Comparison of ENCODE assay signal across 15 cellular contexts in the genomic region with DNA sequence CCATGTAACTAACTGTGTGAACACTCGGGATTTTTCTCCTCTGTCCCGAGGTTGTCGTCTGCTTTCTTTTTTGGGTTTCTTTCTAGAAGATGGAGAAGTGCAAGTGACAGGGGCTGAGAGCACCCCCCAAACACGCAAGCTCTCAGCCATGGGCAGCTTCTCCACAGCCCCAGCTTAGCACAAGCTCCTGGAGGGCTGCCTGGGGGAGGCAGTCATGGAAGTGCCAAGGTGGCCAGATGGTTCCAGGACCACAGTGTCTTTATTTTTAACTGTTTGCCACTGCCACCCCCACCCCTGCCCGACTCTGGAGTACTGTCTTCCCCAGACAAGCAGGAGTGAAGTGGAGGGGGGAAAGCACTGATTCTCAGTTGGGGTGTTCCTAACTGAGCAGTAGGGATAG. TPM values are rescaled to one million over a fixed set of nuclear protein-coding genes. Genes with fewer than 3 reads are reported as not detected.
DNase-seq lines count a peak whose midpoint lies in the region; ATAC-seq and TF ChIP-seq lines count a peak whose summit lies in the region.
"Had no signal": no experiment of that assay in that cellular context is flagged by ENCODE, and none has a peak within 500 bp of the region (broad histone marks: within the 10 kb centered on the region; RNA-seq: fewer than 3 reads in every experiment).

No MANE protein-coding gene starts in this region.

- no peak overlapping the region for H3K4me3 ChIP-seq in WERI-Rb-1 (ENCODE audit: low read depth, low read length)
- peak overlapping the region; percentile 4 for H3K4me3 ChIP-seq in fibroblast of pulmonary artery (replicated peaks; ENCODE audit: low read depth, low read length)
- H3K4me3 ChIP-seq in upper lobe of left lung: no peak overlapping the region
- H3K4me3 ChIP-seq: SJCRH30 had no signal

- H3K4me3 Mint-ChIP-seq in osteocyte (ENCODE audit: unreplicated experiment): no peak overlapping the region
- H3K4me3 Mint-ChIP-seq: activated naive CD4-positive, alpha-beta T cell treated with anti-CD3 and anti-CD28 coated beads, Interleukin-2, amount 10 ng/mL, durations not matched to agents 7 days and 5 days; CD4-positive, alpha-beta memory T cell; central memory CD8-positive, alpha-beta T cell had no signal

- H3K4me1 ChIP-seq in upper lobe of left lung: no peaks in the 10 kb centered on the region
- H3K4me1 ChIP-seq: SJCRH30 had no signal

- ATAC-seq in upper lobe of left lung (ENCODE audit: low FRiP score in 2 of 2) (peak in 1 of 2 donors; percentile 10), HG03457 (IDR thresholded peaks at IDR 0.05; ENCODE audit: unreplicated experiment) (no peak)

- no peak for TF ChIP-seq POLR2A in upper lobe of left lung (IDR thresholded peaks at IDR 0.05)

- H3K9me3 ChIP-seq in WERI-Rb-1 (ENCODE audit: severe bottlenecking): no peaks in the 10 kb centered on the region
- H3K9me3 ChIP-seq in upper lobe of left lung: no peaks in the 10 kb centered on the region
- H3K9me3 ChIP-seq: SJCRH30 had no signal

- WGBS in upper lobe of left lung, 2 donors: 81 to 86% methylated on average over 5 of the region's 5 CpGs

- no peaks in the 10 kb centered on the region for H3K27me3 Mint-ChIP-seq in osteocyte (ENCODE audit: unreplicated experiment)
- H3K27me3 Mint-ChIP-seq: activated naive CD4-positive, alpha-beta T cell treated with anti-CD3 and anti-CD28 coated beads, Interleukin-2, amount 10 ng/mL, durations not matched to agents 7 days and 5 days; CD4-positive, alpha-beta memory T cell; central memory CD8-positive, alpha-beta T cell had no signal

- TF ChIP-seq EP300 in upper lobe of left lung (IDR thresholded peaks at IDR 0.05): no peak

- H3K27me3 ChIP-seq in WERI-Rb-1 (ENCODE audit: insufficient read depth, low read depth, severe bottlenecking): no peaks in the 10 kb centered on the region
- no peaks in the 10 kb centered on the region for H3K27me3 ChIP-seq in upper lobe of left lung
- H3K27me3 ChIP-seq: SJCRH30 had no signal

- peak overlapping the region; percentile 91 for H3K27ac Mint-ChIP-seq in osteocyte (ENCODE audit: unreplicated experiment)
- H3K27ac Mint-ChIP-seq: activated naive CD4-positive, alpha-beta T cell treated with anti-CD3 and anti-CD28 coated beads, Interleukin-2, amount 10 ng/mL, durations not matched to agents 7 days and 5 days had no signal

- peaks cover 4% of the 10 kb centered on the region for H3K36me3 Mint-ChIP-seq in osteocyte (ENCODE audit: unreplicated experiment)
- H3K36me3 Mint-ChIP-seq: activated naive CD4-positive, alpha-beta T cell treated with anti-CD3 and anti-CD28 coated beads, Interleukin-2, amount 10 ng/mL, durations not matched to agents 7 days and 5 days had no signal

- H3K9me3 Mint-ChIP-seq in osteocyte (ENCODE audit: unreplicated experiment): peaks cover 4% of the 10 kb centered on the region
- H3K9me3 Mint-ChIP-seq: activated naive CD4-positive, alpha-beta T cell treated with anti-CD3 and anti-CD28 coated beads, Interleukin-2, amount 10 ng/mL, durations not matched to agents 7 days and 5 days; CD4-positive, alpha-beta memory T cell; central memory CD8-positive, alpha-beta T cell had no signal

- no peak for DNase-seq in WERI-Rb-1
- DNase-seq in fibroblast of pulmonary artery (ENCODE audit: low read depth): no peak
- DNase-seq in osteocyte (ENCODE audit: extremely low spot score, unreplicated experiment): no peak
- DNase-seq in upper lobe of left lung: no peak
- DNase-seq in HK-2 (ENCODE audit: unreplicated experiment): no peak
- DNase-seq in SW 1271 (lab: John Stamatoyannopoulos, UW): no peak
- no peak for DNase-seq in HUDEP-2 (lab: John Stamatoyannopoulos, UW; ENCODE audit: unreplicated experiment in 76 of 76)
- DNase-seq: activated naive CD4-positive, alpha-beta T cell treated with anti-CD3 and anti-CD28 coated beads, Interleukin-2, amount 10 ng/mL, durations not matched to agents 7 days and 5 days; CD4-positive, alpha-beta memory T cell; GDM1; NCI-H2029; SJCRH30; stimulated activated naive CD4-positive, alpha-beta T cell treated with Interleukin-2 at 50 U/mL for 16 hours had no signal

- H3K36me3 ChIP-seq in WERI-Rb-1: no peaks in the 10 kb centered on the region
- no peaks in the 10 kb centered on the region for H3K36me3 ChIP-seq in upper lobe of left lung
- H3K36me3 ChIP-seq: SJCRH30 had no signal

- H3K27ac ChIP-seq in WERI-Rb-1 (peak overlapping the region; percentile 60), upper lobe of left lung (peak overlapping the region; percentile 36 to 79 (median 61))
- H3K27ac ChIP-seq: SJCRH30 had no signal

- TF ChIP-seq CTCF in WERI-Rb-1 (IDR thresholded peaks at IDR 0.05; ENCODE audit: low read depth, low read length): no peak
- no peak for TF ChIP-seq CTCF in fibroblast of pulmonary artery (IDR thresholded peaks at IDR 0.05; ENCODE audit: low read length, missing control alignments)
- TF ChIP-seq CTCF in osteocyte (IDR thresholded peaks at IDR 0.05): no peak
- no peak for TF ChIP-seq CTCF in upper lobe of left lung (IDR thresholded peaks at IDR 0.05)

- peaks cover 44% of the 10 kb centered on the region for H3K4me1 Mint-ChIP-seq in osteocyte (ENCODE audit: unreplicated experiment)
- H3K4me1 Mint-ChIP-seq: activated naive CD4-positive, alpha-beta T cell treated with anti-CD3 and anti-CD28 coated beads, Interleukin-2, amount 10 ng/mL, durations not matched to agents 7 days and 5 days; central memory CD8-positive, alpha-beta T cell had no signal

RNA-seq across cellular contexts. Expression of gene ST8SIA1, which starts 58.2 kb away (rescaled TPM):
- total RNA-seq in osteocyte (3.6 and 3.7 TPM in 2 replicates), upper lobe of left lung (10 to 100 TPM in 1 of 6 donors, 1 to 10 TPM in 5; 1.4 to 10.5 (median 4.1) TPM)
